23 cellular contexts compared by ENCODE assay signal in genomic region chr7:46810986-46811385, GRCh38.
DNase-seq lines count a peak whose midpoint lies in the region; ATAC-seq, FAIRE-seq and TF ChIP-seq lines count a peak whose summit lies in the region.
"Had no signal": no experiment of that assay in that cellular context is flagged by ENCODE, and none has a peak within 500 bp of the region (broad histone marks: within the 10 kb centered on the region; RNA-seq: fewer than 3 reads in every experiment).

No MANE protein-coding gene starts in this region.

- H3K4me1 ChIP-seq in right atrium auricular region, result peaks cover 0 to 16% of the 10 kb centered on the region in 2 donors
- H3K4me1 ChIP-seq in keratinocyte (ENCODE audit: control insufficient read depth, extremely low read depth, insufficient read depth, low read length), result peaks cover 13% of the 10 kb centered on the region
- H3K4me1 ChIP-seq in CD8-positive, alpha-beta T cell (ENCODE audit: insufficient read depth, low read length), result no peaks in the 10 kb centered on the region
- H3K4me1 ChIP-seq: parathyroid adenoma, upper lobe of left lung had no signal

- H3K27me3 ChIP-seq in right atrium auricular region (no peaks in the 10 kb centered on the region), keratinocyte (ENCODE audit: control insufficient read depth, extremely low read depth, insufficient read depth, low read length) (no peaks in the 10 kb centered on the region)
- no peaks in the 10 kb centered on the region for H3K27me3 ChIP-seq in CD8-positive, alpha-beta T cell (ENCODE audit: insufficient read depth, low read length)
- H3K27me3 ChIP-seq: upper lobe of left lung had no signal

- no peak overlapping the region for H2AFZ ChIP-seq in keratinocyte (ENCODE audit: control insufficient read depth, low read length)
- H2AFZ ChIP-seq: parathyroid adenoma, PC-9 had no signal

- H3K9me3 ChIP-seq in right atrium auricular region, result no peaks in the 10 kb centered on the region
- no peaks in the 10 kb centered on the region for H3K9me3 ChIP-seq in keratinocyte (ENCODE audit: control insufficient read depth, low read depth, low read length)
- H3K9me3 ChIP-seq in CD8-positive, alpha-beta T cell (ENCODE audit: low read length), result no peaks in the 10 kb centered on the region
- H3K9me3 ChIP-seq: upper lobe of left lung had no signal

- H3K27ac ChIP-seq in right atrium auricular region (peak overlapping the region in 1 of 2 donors; percentile 63), keratinocyte (ENCODE audit: control insufficient read depth, insufficient read depth, low read length) (no peak overlapping the region)
- H3K27ac ChIP-seq in CD8-positive, alpha-beta T cell (ENCODE audit: low read depth, low read length), result no peak overlapping the region
- H3K27ac ChIP-seq: HL-60, parathyroid adenoma, PC-9, upper lobe of left lung had no signal

- peak overlapping the region; percentile 8 for H3K4me2 ChIP-seq in keratinocyte (ENCODE audit: control insufficient read depth, extremely low read depth, insufficient read depth, low read depth, low read length)
- H3K4me2 ChIP-seq: PC-9 had no signal

- H3K27me3 Mint-ChIP-seq in brain, result no peaks in the 10 kb centered on the region
- no peaks in the 10 kb centered on the region for H3K27me3 Mint-ChIP-seq in CD8-positive, alpha-beta T cell (ENCODE audit: low read depth)
- H3K27me3 Mint-ChIP-seq: activated CD8-positive, alpha-beta memory T cell treated with anti-CD3 and anti-CD28 coated beads, Interleukin-2, amount 10 ng/mL, durations not matched to agents 7 days and 5 days; activated naive CD8-positive, alpha-beta T cell treated with anti-CD3 and anti-CD28 coated beads, Interleukin-2, amount 10 ng/mL, durations not matched to agents 7 days and 5 days; activated T-helper 17 cell treated with anti-CD3 and anti-CD28 coated beads, Interleukin-2, amount 50 U/mL, for 72 hours had no signal

- no peaks in the 10 kb centered on the region for H3K9me1 ChIP-seq in keratinocyte (ENCODE audit: control insufficient read depth, extremely low read depth, insufficient read depth, low read length)

- no peak for FAIRE-seq in keratinocyte (lab: Jason Lieb, UNC)

- dilution Hi-C loops in keratinocyte (cut with MboI; ENCODE audit: extremely low pct_ligation_motif_present, low sequenced_read_pairs), result no loop called here

- H3K4me3 Mint-ChIP-seq in brain, result no peak overlapping the region
- H3K4me3 Mint-ChIP-seq in CD8-positive, alpha-beta T cell, result no peak overlapping the region
- H3K4me3 Mint-ChIP-seq: activated CD8-positive, alpha-beta memory T cell treated with anti-CD3 and anti-CD28 coated beads, Interleukin-2, amount 10 ng/mL, durations not matched to agents 7 days and 5 days; activated naive CD8-positive, alpha-beta T cell treated with anti-CD3 and anti-CD28 coated beads, Interleukin-2, amount 10 ng/mL, durations not matched to agents 7 days and 5 days; activated T-helper 17 cell treated with anti-CD3 and anti-CD28 coated beads, Interleukin-2, amount 50 U/mL, for 72 hours; IgD-negative memory B cell had no signal

- H3K4me3 ChIP-seq in right atrium auricular region, result no peak overlapping the region
- no peak overlapping the region for H3K4me3 ChIP-seq in keratinocyte (ENCODE audit: control insufficient read depth in 2 of 3, extremely low read depth in 1 of 3, insufficient read depth in 2 of 3, low read depth in 1 of 3, low read length in 3 of 3)
- no peak overlapping the region for H3K4me3 ChIP-seq in CD8-positive, alpha-beta T cell (ENCODE audit: low read depth, low read length)
- H3K4me3 ChIP-seq: lung, PC-9, skin epidermis, upper lobe of left lung had no signal

- no peak overlapping the region for H3K9ac ChIP-seq in keratinocyte (ENCODE audit: control insufficient read depth, extremely low read depth, insufficient read depth, low read length)
- H3K9ac ChIP-seq: parathyroid adenoma had no signal

- H3K27ac Mint-ChIP-seq in brain, result peak overlapping the region in 3 of 5 experiments; percentile 30 to 87 (median 56)
- no peak overlapping the region for H3K27ac Mint-ChIP-seq in CD8-positive, alpha-beta T cell
- H3K27ac Mint-ChIP-seq: activated CD8-positive, alpha-beta memory T cell treated with anti-CD3 and anti-CD28 coated beads, Interleukin-2, amount 10 ng/mL, durations not matched to agents 7 days and 5 days; activated naive CD8-positive, alpha-beta T cell treated with anti-CD3 and anti-CD28 coated beads, Interleukin-2, amount 10 ng/mL, durations not matched to agents 7 days and 5 days; activated T-helper 17 cell treated with anti-CD3 and anti-CD28 coated beads, Interleukin-2, amount 50 U/mL, for 72 hours had no signal

- CTCF ChIA-PET in CD8-positive, alpha-beta T cell (lab: Charles Lee), result no interaction called here

- H3K36me3 Mint-ChIP-seq in brain, result no peaks in the 10 kb centered on the region
- no peaks in the 10 kb centered on the region for H3K36me3 Mint-ChIP-seq in CD8-positive, alpha-beta T cell
- H3K36me3 Mint-ChIP-seq: activated CD8-positive, alpha-beta memory T cell treated with anti-CD3 and anti-CD28 coated beads, Interleukin-2, amount 10 ng/mL, durations not matched to agents 7 days and 5 days; activated naive CD8-positive, alpha-beta T cell treated with anti-CD3 and anti-CD28 coated beads, Interleukin-2, amount 10 ng/mL, durations not matched to agents 7 days and 5 days; IgD-negative memory B cell had no signal

- no peaks in the 10 kb centered on the region for H3K79me2 ChIP-seq in keratinocyte (ENCODE audit: control insufficient read depth, insufficient read depth, low read length)
- H3K79me2 ChIP-seq: parathyroid adenoma had no signal

- peak; percentile 11 for ATAC-seq in left ventricle myocardium superior
- ATAC-seq in CD8-positive, alpha-beta T cell, result no peak
- ATAC-seq in HG03159 (IDR thresholded peaks at IDR 0.05; ENCODE audit: unreplicated experiment), result no peak
- ATAC-seq: activated CD8-positive, alpha-beta memory T cell treated with anti-CD3 and anti-CD28 coated beads, Interleukin-2, amount 10 ng/mL, durations not matched to agents 7 days and 5 days; activated T-helper 17 cell treated with anti-CD3 and anti-CD28 coated beads, Interleukin-2, amount 50 U/mL, for 72 hours had no signal

- TF ChIP-seq CTCF in right atrium auricular region (IDR thresholded peaks at IDR 0.05), result no peak
- no peak for TF ChIP-seq CTCF in brain (conservative IDR thresholded peaks at IDR 0.05)
- TF ChIP-seq CTCF in keratinocyte (optimal IDR thresholded peaks at IDR 0.05 in 1 of 3, IDR thresholded peaks at IDR 0.05 in 1 of 3, conservative IDR thresholded peaks at IDR 0.05 in 1 of 3; ENCODE audit: extremely low read depth in 1 of 3, insufficient read depth in 2 of 3, low read length in 3 of 3), result no peak
- no peak for TF ChIP-seq CTCF in CD8-positive, alpha-beta T cell (IDR thresholded peaks at IDR 0.05)

- intact Hi-C loops in left ventricle myocardium superior (cut with micrococcal nuclease), result no loop called here
- intact Hi-C loops in CD8-positive, alpha-beta T cell (cut with DNase I, micrococcal nuclease), result no loop called here

- no peaks in the 10 kb centered on the region for H3K36me3 ChIP-seq in right atrium auricular region
- H3K36me3 ChIP-seq in keratinocyte (ENCODE audit: control insufficient read depth in 2 of 2, extremely low read depth in 1 of 2, insufficient read depth in 2 of 2, low read length in 2 of 2), result no peaks in the 10 kb centered on the region
- no peaks in the 10 kb centered on the region for H3K36me3 ChIP-seq in CD8-positive, alpha-beta T cell (ENCODE audit: insufficient read depth, low read length)
- H3K36me3 ChIP-seq: upper lobe of left lung had no signal

- H3K9me3 Mint-ChIP-seq in brain, result peaks cover 0 to 6% (median 1%) of the 10 kb centered on the region in 5 experiments
- peaks cover 18% of the 10 kb centered on the region for H3K9me3 Mint-ChIP-seq in CD8-positive, alpha-beta T cell

- DNase-seq in left ventricle myocardium superior, result no peak
- DNase-seq in right atrium auricular region (ENCODE audit: low spot score), result no peak
- no peak for DNase-seq in keratinocyte (ENCODE audit: low read depth, low spot score)
- DNase-seq in activated CD8-positive, alpha-beta memory T cell treated with anti-CD3 and anti-CD28 coated beads for 24 hours, result no peak
- DNase-seq in NCI-H1694 treated with DMSO at 0.1 percent for 48 hours (lab: John Stamatoyannopoulos, UW), result no peak
- DNase-seq in CD8-positive, alpha-beta T cell, result no peak
- DNase-seq: activated CD4-positive, alpha-beta T cell treated with anti-CD3 and anti-CD28 coated beads for 1 hour; activated CD8-positive, alpha-beta memory T cell treated with anti-CD3 and anti-CD28 coated beads, Interleukin-2, amount 10 ng/mL, durations not matched to agents 7 days and 5 days; activated naive CD8-positive, alpha-beta T cell treated with anti-CD3 and anti-CD28 coated beads, Interleukin-2, amount 10 ng/mL, durations not matched to agents 7 days and 5 days; DMS153; MM.1S; NCI-H146; PC-9; stimulated activated CD4-positive, alpha-beta T cell treated with anti-CD3 and anti-CD28 coated beads, Interleukin-2, amount 100 ng/mL, for 48 hours; upper lobe of left lung had no signal

- no peaks in the 10 kb centered on the region for H4K20me1 ChIP-seq in keratinocyte (ENCODE audit: control insufficient read depth, extremely low read depth, insufficient read depth, low read length)

- H3K4me1 Mint-ChIP-seq in brain, result peaks cover 19% of the 10 kb centered on the region
- H3K4me1 Mint-ChIP-seq in CD8-positive, alpha-beta T cell (ENCODE audit: low read depth), result no peaks in the 10 kb centered on the region
- H3K4me1 Mint-ChIP-seq: activated CD8-positive, alpha-beta memory T cell treated with anti-CD3 and anti-CD28 coated beads, Interleukin-2, amount 10 ng/mL, durations not matched to agents 7 days and 5 days; activated naive CD8-positive, alpha-beta T cell treated with anti-CD3 and anti-CD28 coated beads, Interleukin-2, amount 10 ng/mL, durations not matched to agents 7 days and 5 days; activated T-helper 17 cell treated with anti-CD3 and anti-CD28 coated beads, Interleukin-2, amount 50 U/mL, for 72 hours; IgD-negative memory B cell had no signal

- POLR2A ChIA-PET in CD8-positive, alpha-beta T cell (lab: Charles Lee), result no interaction called here
